ENCODE assay signal across 12 cellular contexts in genomic region chr2:38959464-38959863, GRCh38.
A peak's percentile ranks its signal among the peaks of the same experiment; 100 is the strongest.
DNase-seq lines count a peak whose midpoint lies in the region; ATAC-seq and TF ChIP-seq lines count a peak whose summit lies in the region.
"Had no signal": no experiment of that assay in that cellular context is flagged by ENCODE, and none has a peak within 500 bp of the region (broad histone marks: within the 10 kb centered on the region; RNA-seq: fewer than 3 reads in every experiment).

No MANE protein-coding gene starts in this region.

- H3K4me1 ChIP-seq in gastrocnemius medialis: peaks cover 8 to 11% of the 10 kb centered on the region in 2 donors

- DNase-seq in CD14-positive monocyte (ENCODE audit: low spot score) (no peak), HFFc6 (no peak), epithelial cell of esophagus (ENCODE audit: low read depth) (no peak), gastrocnemius medialis (no peak), GM20000 (ENCODE audit: low spot score) (no peak), posterior vena cava (ENCODE audit: low spot score) (no peak), hippocampal formation (lab: John Stamatoyannopoulos, UW) (no peak)
- DNase-seq: MV-4-11, NCI-H2227 treated with DMSO at 0.1 percent for 48 hours, OCI-M1 had no signal

- no peaks in the 10 kb centered on the region for H3K36me3 ChIP-seq in gastrocnemius medialis
- H3K36me3 ChIP-seq: adrenal gland had no signal

- TF ChIP-seq CTCF in CD14-positive monocyte (IDR thresholded peaks at IDR 0.05) (no peak), HFFc6 (IDR thresholded peaks at IDR 0.05) (no peak), epithelial cell of esophagus (IDR thresholded peaks at IDR 0.05; ENCODE audit: insufficient read depth, low read depth, low read length, missing control alignments) (no peak), gastrocnemius medialis (IDR thresholded peaks at IDR 0.05 in 4 of 5, conservative IDR thresholded peaks at IDR 0.05 in 1 of 5) (no peak), GM20000 (IDR thresholded peaks at IDR 0.05; ENCODE audit: extremely low read depth, missing control alignments) (no peak)

- in situ Hi-C loops in gastrocnemius medialis (cut with MboI; ENCODE audit: low sequenced_read_pairs in 4 of 4): no loop called here

- H3K36me3 Mint-ChIP-seq in CD14-positive monocyte (peaks cover 0 to 2% of the 10 kb centered on the region in 2 donors), HFFc6 (ENCODE audit: low read depth) (no peaks in the 10 kb centered on the region)

- H3K27ac Mint-ChIP-seq in CD14-positive monocyte (peak overlapping the region in 1 of 7 donors; percentile 15), HFFc6 (no peak overlapping the region)

- peak overlapping the region; percentile 74 to 77 for H3K4me3 Mint-ChIP-seq in CD14-positive monocyte
- peak overlapping the region; percentile 49; the same call in 1 of the 2 replicates for H3K4me3 Mint-ChIP-seq in HFFc6

- TF ChIP-seq POLR2A in gastrocnemius medialis (IDR thresholded peaks at IDR 0.05): no peak

- intact Hi-C loops in CD14-positive monocyte (cut with micrococcal nuclease) (no loop called here), gastrocnemius medialis (cut with DNase I; ENCODE audit: low total_unique reads) (no loop called here), posterior vena cava (cut with DNase I) (no loop called here)

- H3K9me3 Mint-ChIP-seq in CD14-positive monocyte (peaks cover 0 to 4% (median 2%) of the 10 kb centered on the region in 7 donors), HFFc6 (no peaks in the 10 kb centered on the region)

- H3K4me1 Mint-ChIP-seq in CD14-positive monocyte (peaks cover 8% of the 10 kb centered on the region), HFFc6 (ENCODE audit: low read depth) (no peaks in the 10 kb centered on the region)

- H3K9me3 ChIP-seq in gastrocnemius medialis: no peaks in the 10 kb centered on the region
- H3K9me3 ChIP-seq: adrenal gland had no signal

- H3K27me3 Mint-ChIP-seq in CD14-positive monocyte (ENCODE audit: low read depth in 3 of 3) (peaks cover 3 to 31% (median 20%) of the 10 kb centered on the region in 3 donors), HFFc6 (ENCODE audit: insufficient read depth) (peaks cover 12% of the 10 kb centered on the region)

- no peak overlapping the region for H3K27ac ChIP-seq in gastrocnemius medialis

- H3K4me3 ChIP-seq in epithelial cell of esophagus (ENCODE audit: low read length) (peak overlapping the region; percentile 41), gastrocnemius medialis (peak overlapping the region; percentile 51 to 60 (median 55))

- no peak for ATAC-seq in gastrocnemius medialis
- ATAC-seq: HCT116 had no signal

- H3K27me3 ChIP-seq in gastrocnemius medialis: no peaks in the 10 kb centered on the region
- H3K27me3 ChIP-seq: adrenal gland had no signal
